In the genomic region with DNA sequence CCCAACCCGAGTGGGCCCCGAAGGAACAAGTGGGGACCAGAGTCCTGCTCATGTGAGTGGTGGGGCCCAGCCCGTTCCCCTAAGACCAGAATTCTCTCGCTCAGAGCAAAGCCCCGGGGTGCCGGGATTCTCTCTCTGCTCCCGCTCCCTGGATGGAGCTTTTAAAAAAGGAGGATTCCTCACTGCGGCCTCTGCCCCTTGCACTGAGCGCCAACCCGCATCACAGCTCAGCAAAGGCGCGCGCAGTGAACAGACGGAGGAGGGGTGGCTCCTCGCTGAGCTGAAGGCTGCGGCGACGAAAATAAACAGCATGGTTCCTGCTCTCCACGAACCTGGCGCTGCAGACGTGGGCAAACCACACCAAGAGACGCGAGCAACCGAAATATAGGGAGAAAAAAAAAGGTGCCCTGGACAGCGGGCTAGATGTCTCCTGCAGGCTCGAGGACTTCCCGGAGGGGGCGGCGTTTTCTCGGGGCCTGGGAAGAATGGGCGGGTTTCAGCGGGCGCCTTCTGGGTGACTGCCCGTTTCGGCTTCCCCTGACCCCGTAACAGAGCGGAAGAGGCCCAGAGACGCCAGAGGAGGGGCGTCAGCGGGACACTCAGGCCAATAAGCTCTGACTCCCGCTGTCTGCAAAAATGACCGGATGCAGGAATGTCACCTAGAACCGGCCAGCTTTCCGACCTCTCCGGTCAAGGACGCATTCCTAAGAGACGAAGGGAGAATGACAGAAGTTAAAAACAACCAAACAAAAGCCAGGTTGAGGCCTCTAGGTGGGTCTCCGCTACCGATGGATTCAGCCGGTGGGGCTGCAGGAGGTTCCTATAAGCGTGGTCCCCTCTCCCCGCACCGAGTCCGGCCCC, we compare ENCODE assay signal across 1 cellular context.
TF ChIP-seq lines count a peak whose summit lies in the region.

No MANE protein-coding gene starts in this region.

TF ChIP-seq in K562, 482 proteins besides CTCF, POLR2A, EP300 and RAD21 (continued from another document and continues in another):
- TF ChIP-seq, protein P1, sequence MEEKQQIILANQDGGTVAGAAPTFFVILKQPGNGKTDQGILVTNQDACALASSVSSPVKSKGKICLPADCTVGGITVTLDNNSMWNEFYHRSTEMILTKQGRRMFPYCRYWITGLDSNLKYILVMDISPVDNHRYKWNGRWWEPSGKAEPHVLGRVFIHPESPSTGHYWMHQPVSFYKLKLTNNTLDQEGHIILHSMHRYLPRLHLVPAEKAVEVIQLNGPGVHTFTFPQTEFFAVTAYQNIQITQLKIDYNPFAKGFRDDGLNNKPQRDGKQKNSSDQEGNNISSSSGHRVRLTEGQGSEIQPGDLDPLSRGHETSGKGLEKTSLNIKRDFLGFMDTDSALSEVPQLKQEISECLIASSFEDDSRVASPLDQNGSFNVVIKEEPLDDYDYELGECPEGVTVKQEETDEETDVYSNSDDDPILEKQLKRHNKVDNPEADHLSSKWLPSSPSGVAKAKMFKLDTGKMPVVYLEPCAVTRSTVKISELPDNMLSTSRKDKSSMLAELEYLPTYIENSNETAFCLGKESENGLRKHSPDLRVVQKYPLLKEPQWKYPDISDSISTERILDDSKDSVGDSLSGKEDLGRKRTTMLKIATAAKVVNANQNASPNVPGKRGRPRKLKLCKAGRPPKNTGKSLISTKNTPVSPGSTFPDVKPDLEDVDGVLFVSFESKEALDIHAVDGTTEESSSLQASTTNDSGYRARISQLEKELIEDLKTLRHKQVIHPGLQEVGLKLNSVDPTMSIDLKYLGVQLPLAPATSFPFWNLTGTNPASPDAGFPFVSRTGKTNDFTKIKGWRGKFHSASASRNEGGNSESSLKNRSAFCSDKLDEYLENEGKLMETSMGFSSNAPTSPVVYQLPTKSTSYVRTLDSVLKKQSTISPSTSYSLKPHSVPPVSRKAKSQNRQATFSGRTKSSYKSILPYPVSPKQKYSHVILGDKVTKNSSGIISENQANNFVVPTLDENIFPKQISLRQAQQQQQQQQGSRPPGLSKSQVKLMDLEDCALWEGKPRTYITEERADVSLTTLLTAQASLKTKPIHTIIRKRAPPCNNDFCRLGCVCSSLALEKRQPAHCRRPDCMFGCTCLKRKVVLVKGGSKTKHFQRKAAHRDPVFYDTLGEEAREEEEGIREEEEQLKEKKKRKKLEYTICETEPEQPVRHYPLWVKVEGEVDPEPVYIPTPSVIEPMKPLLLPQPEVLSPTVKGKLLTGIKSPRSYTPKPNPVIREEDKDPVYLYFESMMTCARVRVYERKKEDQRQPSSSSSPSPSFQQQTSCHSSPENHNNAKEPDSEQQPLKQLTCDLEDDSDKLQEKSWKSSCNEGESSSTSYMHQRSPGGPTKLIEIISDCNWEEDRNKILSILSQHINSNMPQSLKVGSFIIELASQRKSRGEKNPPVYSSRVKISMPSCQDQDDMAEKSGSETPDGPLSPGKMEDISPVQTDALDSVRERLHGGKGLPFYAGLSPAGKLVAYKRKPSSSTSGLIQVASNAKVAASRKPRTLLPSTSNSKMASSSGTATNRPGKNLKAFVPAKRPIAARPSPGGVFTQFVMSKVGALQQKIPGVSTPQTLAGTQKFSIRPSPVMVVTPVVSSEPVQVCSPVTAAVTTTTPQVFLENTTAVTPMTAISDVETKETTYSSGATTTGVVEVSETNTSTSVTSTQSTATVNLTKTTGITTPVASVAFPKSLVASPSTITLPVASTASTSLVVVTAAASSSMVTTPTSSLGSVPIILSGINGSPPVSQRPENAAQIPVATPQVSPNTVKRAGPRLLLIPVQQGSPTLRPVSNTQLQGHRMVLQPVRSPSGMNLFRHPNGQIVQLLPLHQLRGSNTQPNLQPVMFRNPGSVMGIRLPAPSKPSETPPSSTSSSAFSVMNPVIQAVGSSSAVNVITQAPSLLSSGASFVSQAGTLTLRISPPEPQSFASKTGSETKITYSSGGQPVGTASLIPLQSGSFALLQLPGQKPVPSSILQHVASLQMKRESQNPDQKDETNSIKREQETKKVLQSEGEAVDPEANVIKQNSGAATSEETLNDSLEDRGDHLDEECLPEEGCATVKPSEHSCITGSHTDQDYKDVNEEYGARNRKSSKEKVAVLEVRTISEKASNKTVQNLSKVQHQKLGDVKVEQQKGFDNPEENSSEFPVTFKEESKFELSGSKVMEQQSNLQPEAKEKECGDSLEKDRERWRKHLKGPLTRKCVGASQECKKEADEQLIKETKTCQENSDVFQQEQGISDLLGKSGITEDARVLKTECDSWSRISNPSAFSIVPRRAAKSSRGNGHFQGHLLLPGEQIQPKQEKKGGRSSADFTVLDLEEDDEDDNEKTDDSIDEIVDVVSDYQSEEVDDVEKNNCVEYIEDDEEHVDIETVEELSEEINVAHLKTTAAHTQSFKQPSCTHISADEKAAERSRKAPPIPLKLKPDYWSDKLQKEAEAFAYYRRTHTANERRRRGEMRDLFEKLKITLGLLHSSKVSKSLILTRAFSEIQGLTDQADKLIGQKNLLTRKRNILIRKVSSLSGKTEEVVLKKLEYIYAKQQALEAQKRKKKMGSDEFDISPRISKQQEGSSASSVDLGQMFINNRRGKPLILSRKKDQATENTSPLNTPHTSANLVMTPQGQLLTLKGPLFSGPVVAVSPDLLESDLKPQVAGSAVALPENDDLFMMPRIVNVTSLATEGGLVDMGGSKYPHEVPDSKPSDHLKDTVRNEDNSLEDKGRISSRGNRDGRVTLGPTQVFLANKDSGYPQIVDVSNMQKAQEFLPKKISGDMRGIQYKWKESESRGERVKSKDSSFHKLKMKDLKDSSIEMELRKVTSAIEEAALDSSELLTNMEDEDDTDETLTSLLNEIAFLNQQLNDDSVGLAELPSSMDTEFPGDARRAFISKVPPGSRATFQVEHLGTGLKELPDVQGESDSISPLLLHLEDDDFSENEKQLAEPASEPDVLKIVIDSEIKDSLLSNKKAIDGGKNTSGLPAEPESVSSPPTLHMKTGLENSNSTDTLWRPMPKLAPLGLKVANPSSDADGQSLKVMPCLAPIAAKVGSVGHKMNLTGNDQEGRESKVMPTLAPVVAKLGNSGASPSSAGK (IDR thresholded peaks at IDR 0.05) = 0 out of 2 replicates have a peak, but pooled peaks have one; percentile 34
- TF ChIP-seq, protein P2, sequence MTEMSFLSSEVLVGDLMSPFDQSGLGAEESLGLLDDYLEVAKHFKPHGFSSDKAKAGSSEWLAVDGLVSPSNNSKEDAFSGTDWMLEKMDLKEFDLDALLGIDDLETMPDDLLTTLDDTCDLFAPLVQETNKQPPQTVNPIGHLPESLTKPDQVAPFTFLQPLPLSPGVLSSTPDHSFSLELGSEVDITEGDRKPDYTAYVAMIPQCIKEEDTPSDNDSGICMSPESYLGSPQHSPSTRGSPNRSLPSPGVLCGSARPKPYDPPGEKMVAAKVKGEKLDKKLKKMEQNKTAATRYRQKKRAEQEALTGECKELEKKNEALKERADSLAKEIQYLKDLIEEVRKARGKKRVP (CRISPR knock-in tag; IDR thresholded peaks at IDR 0.05) = 0 out of 2 replicates have a peak, but pooled peaks have one; percentile 21
- TF ChIP-seq, protein P3, sequence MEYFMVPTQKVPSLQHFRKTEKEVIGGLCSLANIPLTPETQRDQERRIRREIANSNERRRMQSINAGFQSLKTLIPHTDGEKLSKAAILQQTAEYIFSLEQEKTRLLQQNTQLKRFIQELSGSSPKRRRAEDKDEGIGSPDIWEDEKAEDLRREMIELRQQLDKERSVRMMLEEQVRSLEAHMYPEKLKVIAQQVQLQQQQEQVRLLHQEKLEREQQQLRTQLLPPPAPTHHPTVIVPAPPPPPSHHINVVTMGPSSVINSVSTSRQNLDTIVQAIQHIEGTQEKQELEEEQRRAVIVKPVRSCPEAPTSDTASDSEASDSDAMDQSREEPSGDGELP (CRISPR knock-in tag; IDR thresholded peaks at IDR 0.05; ENCODE audit: borderline replicate concordance) = 0 out of 2 replicates have a peak, but pooled peaks have one; percentile 13
- TF ChIP-seq ATF1 (CRISPR knock-in tag; IDR thresholded peaks at IDR 0.05) (no peak), ATF1 (tag; IDR thresholded peaks at IDR 0.05) (0 out of 2 replicates have a peak, but pooled peaks have one; percentile 14), KDM1A (IDR thresholded peaks at IDR 0.05) (peak; percentile 29 to 33; a peak in 1 of 4 replicates), ETV5 (CRISPR knock-in tag; IDR thresholded peaks at IDR 0.05; ENCODE audit: low read depth) (peak; percentile 52; the same call in 1 of the 2 replicates), HDAC2 (IDR thresholded peaks at IDR 0.05) (0 out of 2 replicates have a peak, but pooled peaks have one; percentile 28), TAL1 (IDR thresholded peaks at IDR 0.05) (no peak), ZFX (CRISPR knock-in tag; IDR thresholded peaks at IDR 0.05) (0 out of 2 replicates have a peak, but pooled peaks have one; percentile 31), POLR2G (IDR thresholded peaks at IDR 0.05; ENCODE audit: low read depth, low read length) (peak; percentile 14; the same call in 1 of the 2 replicates), ZNF436 (CRISPR knock-in tag; IDR thresholded peaks at IDR 0.05) (peak; percentile 83), SIRT6 (IDR thresholded peaks at IDR 0.05; ENCODE audit: low read depth, low read length) (no peak), ESRRA (IDR thresholded peaks at IDR 0.05; ENCODE audit: borderline replicate concordance, low read depth) (peak; percentile 59; the same call in 1 of the 2 replicates), BHLHE40 (IDR thresholded peaks at IDR 0.05; ENCODE audit: low read length) (peak; percentile 37; the same call in 1 of the 2 replicates), ELF4 (CRISPR knock-in tag; IDR thresholded peaks at IDR 0.05) (0 out of 2 replicates have a peak, but pooled peaks have one; percentile 21), ZNF274 (IDR thresholded peaks at IDR 0.05; ENCODE audit: borderline replicate concordance, low read depth, low read length) (no peak), EP400 (IDR thresholded peaks at IDR 0.05) (0 out of 2 replicates have a peak, but pooled peaks have one; percentile 20), XRCC4 (IDR thresholded peaks at IDR 0.05; ENCODE audit: extremely low read depth, insufficient read depth, insufficient read length) (no peak), ETV1 (tag; conservative IDR thresholded peaks at IDR 0.05; ENCODE audit: low read depth) (peak; percentile 70), ZNF316 (IDR thresholded peaks at IDR 0.05) (no peak), MYC (IDR thresholded peaks at IDR 0.05; ENCODE audit: low read depth, low read length) (no peak), MYC (CRISPR knock-in tag; IDR thresholded peaks at IDR 0.05; ENCODE audit: borderline replicate concordance, low read depth) (0 out of 2 replicates have a peak, but pooled peaks have one; percentile 35), RBFOX2 (IDR thresholded peaks at IDR 0.05; ENCODE audit: low read depth, low read length) (peak; percentile 59; the same call in 1 of the 2 replicates), L3MBTL2 (IDR thresholded peaks at IDR 0.05) (0 out of 2 replicates have a peak, but pooled peaks have one; percentile 55), BCL6 (CRISPR knock-in tag; IDR thresholded peaks at IDR 0.05) (no peak), BCOR (IDR thresholded peaks at IDR 0.05) (peak; percentile 83), JUND (IDR thresholded peaks at IDR 0.05; ENCODE audit: borderline replicate concordance, low read depth, low read length) (0 out of 2 replicates have a peak, but pooled peaks have one; percentile 8), JUND (tag; IDR thresholded peaks at IDR 0.05; ENCODE audit: borderline replicate concordance, low read depth, low read length) (no peak)
- TF ChIP-seq, protein P4, sequence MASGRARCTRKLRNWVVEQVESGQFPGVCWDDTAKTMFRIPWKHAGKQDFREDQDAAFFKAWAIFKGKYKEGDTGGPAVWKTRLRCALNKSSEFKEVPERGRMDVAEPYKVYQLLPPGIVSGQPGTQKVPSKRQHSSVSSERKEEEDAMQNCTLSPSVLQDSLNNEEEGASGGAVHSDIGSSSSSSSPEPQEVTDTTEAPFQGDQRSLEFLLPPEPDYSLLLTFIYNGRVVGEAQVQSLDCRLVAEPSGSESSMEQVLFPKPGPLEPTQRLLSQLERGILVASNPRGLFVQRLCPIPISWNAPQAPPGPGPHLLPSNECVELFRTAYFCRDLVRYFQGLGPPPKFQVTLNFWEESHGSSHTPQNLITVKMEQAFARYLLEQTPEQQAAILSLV (tag; IDR thresholded peaks at IDR 0.05) = no peak
- TF ChIP-seq, protein P5, sequence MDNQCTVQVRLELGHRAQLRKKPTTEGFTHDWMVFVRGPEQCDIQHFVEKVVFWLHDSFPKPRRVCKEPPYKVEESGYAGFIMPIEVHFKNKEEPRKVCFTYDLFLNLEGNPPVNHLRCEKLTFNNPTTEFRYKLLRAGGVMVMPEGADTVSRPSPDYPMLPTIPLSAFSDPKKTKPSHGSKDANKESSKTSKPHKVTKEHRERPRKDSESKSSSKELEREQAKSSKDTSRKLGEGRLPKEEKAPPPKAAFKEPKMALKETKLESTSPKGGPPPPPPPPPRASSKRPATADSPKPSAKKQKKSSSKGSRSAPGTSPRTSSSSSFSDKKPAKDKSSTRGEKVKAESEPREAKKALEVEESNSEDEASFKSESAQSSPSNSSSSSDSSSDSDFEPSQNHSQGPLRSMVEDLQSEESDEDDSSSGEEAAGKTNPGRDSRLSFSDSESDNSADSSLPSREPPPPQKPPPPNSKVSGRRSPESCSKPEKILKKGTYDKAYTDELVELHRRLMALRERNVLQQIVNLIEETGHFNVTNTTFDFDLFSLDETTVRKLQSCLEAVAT (IDR thresholded peaks at IDR 0.05) = 0 out of 4 replicates have a peak, but pooled peaks of 1 of the 2 experiments have one; percentile 26
- TF ChIP-seq, protein P6, sequence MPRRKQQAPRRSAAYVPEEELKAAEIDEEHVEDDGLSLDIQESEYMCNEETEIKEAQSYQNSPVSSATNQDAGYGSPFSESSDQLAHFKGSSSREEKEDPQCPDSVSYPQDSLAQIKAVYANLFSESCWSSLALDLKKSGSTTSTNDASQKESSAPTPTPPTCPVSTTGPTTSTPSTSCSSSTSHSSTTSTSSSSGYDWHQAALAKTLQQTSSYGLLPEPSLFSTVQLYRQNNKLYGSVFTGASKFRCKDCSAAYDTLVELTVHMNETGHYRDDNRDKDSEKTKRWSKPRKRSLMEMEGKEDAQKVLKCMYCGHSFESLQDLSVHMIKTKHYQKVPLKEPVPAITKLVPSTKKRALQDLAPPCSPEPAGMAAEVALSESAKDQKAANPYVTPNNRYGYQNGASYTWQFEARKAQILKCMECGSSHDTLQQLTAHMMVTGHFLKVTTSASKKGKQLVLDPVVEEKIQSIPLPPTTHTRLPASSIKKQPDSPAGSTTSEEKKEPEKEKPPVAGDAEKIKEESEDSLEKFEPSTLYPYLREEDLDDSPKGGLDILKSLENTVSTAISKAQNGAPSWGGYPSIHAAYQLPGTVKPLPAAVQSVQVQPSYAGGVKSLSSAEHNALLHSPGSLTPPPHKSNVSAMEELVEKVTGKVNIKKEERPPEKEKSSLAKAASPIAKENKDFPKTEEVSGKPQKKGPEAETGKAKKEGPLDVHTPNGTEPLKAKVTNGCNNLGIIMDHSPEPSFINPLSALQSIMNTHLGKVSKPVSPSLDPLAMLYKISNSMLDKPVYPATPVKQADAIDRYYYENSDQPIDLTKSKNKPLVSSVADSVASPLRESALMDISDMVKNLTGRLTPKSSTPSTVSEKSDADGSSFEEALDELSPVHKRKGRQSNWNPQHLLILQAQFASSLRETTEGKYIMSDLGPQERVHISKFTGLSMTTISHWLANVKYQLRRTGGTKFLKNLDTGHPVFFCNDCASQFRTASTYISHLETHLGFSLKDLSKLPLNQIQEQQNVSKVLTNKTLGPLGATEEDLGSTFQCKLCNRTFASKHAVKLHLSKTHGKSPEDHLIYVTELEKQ (CRISPR knock-in tag; IDR thresholded peaks at IDR 0.05) = peak; percentile 34; the same call in 1 of the 2 replicates
